19 cellular contexts compared by ENCODE assay signal in genomic region chr18:46242185-46242584, GRCh38.
"Had no signal": no experiment of that assay in that cellular context is flagged by ENCODE, and none has a peak within 500 bp of the region (broad histone marks: within the 10 kb centered on the region; RNA-seq: fewer than 3 reads in every experiment).

No MANE protein-coding gene starts in this region.

- H3K27me3 ChIP-seq: MG63 had no signal

- DNase-seq: Karpas-422, KG1, MG63, NCI-H1092 treated with DMSO at 0.1 percent for 48 hours, NCI-H1436, NCI-H187, NCI-H2029, NCI-H2081 treated with DMSO at 0.1 percent for 48 hours, NCI-H2171, NCI-H226, NCI-H446, NCI-H510A, NCI-H524 treated with DMSO at 0.1 percent for 48 hours, NCI-H69, NCI-H774, PC-3, SHP77 had no signal

- ATAC-seq: Panc1, PC-3 had no signal

- H3K9me3 ChIP-seq: MG63 had no signal

- H3K36me3 ChIP-seq: MG63 had no signal

- H3K27ac ChIP-seq: RWPE1 had no signal

- H3K4me3 ChIP-seq: MG63 had no signal
